ENCODE assay signal across 19 cellular contexts in the genomic region with DNA sequence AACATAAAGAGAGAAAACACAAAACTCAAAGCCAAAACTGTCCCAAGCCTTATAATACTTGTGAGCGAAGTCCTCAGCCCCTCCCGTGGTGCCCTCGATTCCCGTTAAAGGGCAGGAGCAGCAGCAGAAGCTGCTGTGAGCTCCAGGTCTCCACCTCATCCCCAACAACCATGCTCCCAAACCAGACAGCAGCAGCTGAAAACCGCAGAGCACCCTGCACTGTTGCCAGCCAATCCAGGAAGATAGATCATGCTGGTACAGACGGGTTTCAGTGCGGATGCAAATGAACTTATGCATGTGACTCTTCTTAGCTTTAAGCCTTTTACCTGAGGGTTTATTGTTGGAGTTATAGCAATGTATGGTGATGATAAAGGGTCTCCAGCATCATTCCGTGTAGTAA.
"Had no signal": no experiment of that assay in that cellular context is flagged by ENCODE, and none has a peak within 500 bp of the region (broad histone marks: within the 10 kb centered on the region; RNA-seq: fewer than 3 reads in every experiment).

No MANE protein-coding gene starts in this region.

- H3K4me3 Mint-ChIP-seq: activated naive CD8-positive, alpha-beta T cell treated with anti-CD3 and anti-CD28 coated beads for 36 hours; activated T-cell treated with anti-CD3 and anti-CD28 coated beads, Interleukin-2, amount 50 U/mL, for 72 hours; naive thymus-derived CD4-positive, alpha-beta T cell; stimulated activated memory B cell treated with anti-CD40 and anti-IgM and Interleukin-4, amounts not matched to agents 10 μg/mL and 1 μg/mL and 100 μg/mL, for 72 hours had no signal

- H3K4me3 ChIP-seq: body of pancreas, coronary artery, hepatocyte, mucosa of descending colon, thyroid gland had no signal

- H3K27ac ChIP-seq: body of pancreas, coronary artery, hepatocyte, parathyroid adenoma, thyroid gland had no signal

- H3K9me3 Mint-ChIP-seq: activated naive CD8-positive, alpha-beta T cell treated with anti-CD3 and anti-CD28 coated beads for 36 hours; activated T-cell treated with anti-CD3 and anti-CD28 coated beads, Interleukin-2, amount 50 U/mL, for 72 hours had no signal

- DNase-seq: activated naive CD8-positive, alpha-beta T cell treated with anti-CD3 and anti-CD28 coated beads for 36 hours; activated T-cell treated with anti-CD3 and anti-CD28 coated beads, Interleukin-2, amount 50 U/mL, for 72 hours; amygdala; body of pancreas; central memory CD4-positive, alpha-beta T cell; islet precursor cell; mammary epithelial cell; mucosa of descending colon; naive thymus-derived CD4-positive, alpha-beta T cell; stimulated activated CD4-positive, alpha-beta T cell treated with anti-CD3 and anti-CD28 coated beads, Interleukin-2, amount 100 ng/mL, for 48 hours; T1000; thyroid gland had no signal

- H3K36me3 ChIP-seq: thyroid gland had no signal

- ATAC-seq: activated T-cell treated with anti-CD3 and anti-CD28 coated beads, Interleukin-2, amount 50 U/mL, for 72 hours; body of pancreas; esophagus mucosa; left lobe of liver; mucosa of descending colon; naive thymus-derived CD4-positive, alpha-beta T cell; stimulated activated memory B cell treated with anti-CD40 and anti-IgM and Interleukin-4, amounts not matched to agents 10 μg/mL and 1 μg/mL and 100 μg/mL, for 72 hours had no signal

- H3K36me3 Mint-ChIP-seq: activated naive CD8-positive, alpha-beta T cell treated with anti-CD3 and anti-CD28 coated beads for 36 hours; stimulated activated memory B cell treated with anti-CD40 and anti-IgM and Interleukin-4, amounts not matched to agents 10 μg/mL and 1 μg/mL and 100 μg/mL, for 72 hours had no signal

- FAIRE-seq: urothelium cell line had no signal

- H3K9me3 ChIP-seq: body of pancreas, mucosa of descending colon, thyroid gland had no signal

- H3K27me3 Mint-ChIP-seq: activated naive CD8-positive, alpha-beta T cell treated with anti-CD3 and anti-CD28 coated beads for 36 hours had no signal

- H3K27me3 ChIP-seq: body of pancreas, hepatocyte, thyroid gland had no signal

- H3K27ac Mint-ChIP-seq: activated naive CD8-positive, alpha-beta T cell treated with anti-CD3 and anti-CD28 coated beads for 36 hours; activated T-cell treated with anti-CD3 and anti-CD28 coated beads, Interleukin-2, amount 50 U/mL, for 72 hours; naive thymus-derived CD4-positive, alpha-beta T cell; stimulated activated memory B cell treated with anti-CD40 and anti-IgM and Interleukin-4, amounts not matched to agents 10 μg/mL and 1 μg/mL and 100 μg/mL, for 72 hours had no signal

- H3K4me1 ChIP-seq: parathyroid adenoma had no signal
